Comparison of ENCODE assay signal across 8 cellular contexts in the genomic region with DNA sequence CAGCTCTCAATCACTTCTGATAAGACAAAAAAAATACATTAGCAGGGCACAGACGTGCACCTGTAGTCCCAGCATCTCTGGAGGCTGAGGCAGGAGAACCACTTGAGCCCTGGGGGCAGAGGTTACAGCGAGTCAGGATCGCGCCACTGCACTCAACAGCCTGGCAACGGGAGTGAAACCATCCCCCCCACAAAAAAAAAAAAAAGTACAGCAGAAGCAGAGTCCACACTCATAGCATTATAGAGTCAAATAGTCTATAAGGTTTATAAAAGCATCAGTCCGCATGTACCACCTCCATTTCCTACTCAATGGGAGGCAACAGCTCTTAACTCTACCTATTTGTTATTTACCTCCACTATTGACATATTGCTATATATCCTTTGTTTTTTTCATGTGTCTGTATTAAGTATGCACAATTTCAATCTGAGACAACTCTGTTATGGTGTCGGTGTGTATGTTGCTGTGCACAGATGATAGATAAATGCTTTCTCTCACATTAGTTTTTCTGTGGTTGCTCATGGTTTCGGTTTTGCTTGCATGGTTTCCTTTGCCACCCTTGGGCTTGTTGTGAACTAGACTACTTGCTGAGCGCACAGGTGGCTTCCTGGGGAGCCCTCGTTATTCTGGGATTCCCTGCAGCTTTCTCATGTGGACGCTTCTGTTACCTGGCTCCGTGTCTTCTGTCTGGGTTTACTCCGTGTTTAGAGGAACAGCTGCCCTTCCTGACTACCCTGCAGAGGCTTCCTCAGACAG. TPM values are rescaled to one million over a fixed set of nuclear protein-coding genes. Genes with fewer than 3 reads are reported as not detected.
DNase-seq lines count a peak whose midpoint lies in the region; ATAC-seq lines count a peak whose summit lies in the region.

No MANE protein-coding gene starts in this region.

- ATAC-seq in GM21367 (IDR thresholded peaks at IDR 0.05; ENCODE audit: unreplicated experiment) (peak; percentile 83), HG03571 (IDR thresholded peaks at IDR 0.05; ENCODE audit: unreplicated experiment) (peak; percentile 71), esophagus mucosa (no peak)

- DNase-seq in COR-L47 (lab: John Stamatoyannopoulos, UW) (peak; percentile 28), NCI-H2227 treated with DMSO at 0.1 percent for 48 hours (lab: John Stamatoyannopoulos, UW) (no peak), AG08395 (ENCODE audit: low spot score) (no peak)
- DNase-seq in activated T-cell treated with anti-CD3 and anti-CD28 coated beads, Interleukin-2, amount 50 U/mL, for 48 hours = peak; percentile 36 to 39
- peak in 2 of 3 donors; percentile 20 to 36 for DNase-seq in stimulated activated CD4-positive, alpha-beta T cell treated with anti-CD3 and anti-CD28 coated beads, TNF-alpha, amount 100 ng/mL, for 48 hours (ENCODE audit: low read depth in 3 of 3)

RNA-seq across cellular contexts. Expression of a gene that starts 40.4 kb away (rescaled TPM):
- total RNA-seq in esophagus mucosa = 10.1 TPM

Comparison
In these comparisons a context has a peak if more than half of its experiments do, and no peak if none do; other contexts are left out.
1. DNase-seq: peak in COR-L47 (single experiment), activated T-cell treated with anti-CD3 and anti-CD28 coated beads, Interleukin-2, amount 50 U/mL, for 48 hours (2 of 2) and stimulated activated CD4-positive, alpha-beta T cell treated with anti-CD3 and anti-CD28 coated beads, TNF-alpha, amount 100 ng/mL, for 48 hours (2 of 3); none in NCI-H2227 treated with DMSO at 0.1 percent for 48 hours (single experiment) and AG08395 (single experiment).